In genomic region chr7:116771640-116772039, GRCh38 we compare ENCODE assay signal across 19 cellular contexts.
DNase-seq lines count a peak whose midpoint lies in the region; FAIRE-seq and TF ChIP-seq lines count a peak whose summit lies in the region.
"Had no signal": no experiment of that assay in that cellular context is flagged by ENCODE, and none has a peak within 500 bp of the region (broad histone marks: within the 10 kb centered on the region; RNA-seq: fewer than 3 reads in every experiment).

No MANE protein-coding gene starts in this region.

- no peaks in the 10 kb centered on the region for H4K20me1 ChIP-seq in PC-9 (ENCODE audit: insufficient read depth)
- H4K20me1 ChIP-seq in keratinocyte (ENCODE audit: control insufficient read depth, extremely low read depth, insufficient read depth, low read length): no peaks in the 10 kb centered on the region

- peaks cover 24% of the 10 kb centered on the region for H3K4me1 Mint-ChIP-seq in Caco-2 (ENCODE audit: low read depth, unreplicated experiment)
- H3K4me1 Mint-ChIP-seq in CD4-positive, alpha-beta memory T cell: no peaks in the 10 kb centered on the region
- H3K4me1 Mint-ChIP-seq in activated T-helper 1 cell treated with anti-CD3 and anti-CD28 coated beads, Interleukin-12 subunit alpha, Interleukin-12 subunit beta, Interleukin-2, Interleukin-4 antibody, amounts not matched to agents 30 ng/mL and 10 ng/mL and 1 ng/mL, durations not matched to agents 14 hours and 24 hours and 36 hours (ENCODE audit: low read depth): no peaks in the 10 kb centered on the region
- H3K4me1 Mint-ChIP-seq: CD14-positive monocyte had no signal

- no peak overlapping the region for H3K27ac Mint-ChIP-seq in Caco-2 (ENCODE audit: unreplicated experiment)
- H3K27ac Mint-ChIP-seq in CD4-positive, alpha-beta memory T cell: no peak overlapping the region
- H3K27ac Mint-ChIP-seq in activated T-helper 1 cell treated with anti-CD3 and anti-CD28 coated beads, Interleukin-12 subunit alpha, Interleukin-12 subunit beta, Interleukin-2, Interleukin-4 antibody, amounts not matched to agents 30 ng/mL and 10 ng/mL and 1 ng/mL, durations not matched to agents 14 hours and 24 hours and 36 hours: no peak overlapping the region
- H3K27ac Mint-ChIP-seq: CD14-positive monocyte, endodermal cell had no signal

- intact Hi-C loops in Caco-2 (cut with micrococcal nuclease; ENCODE audit: unreplicated experiment): no loop called here
- intact Hi-C loops in PC-9 (cut with micrococcal nuclease; ENCODE audit: unreplicated experiment): loop anchor here (5.0 kb wide), 1 partner anchor 39 kb away; no protein-coding TSS in a partner anchor
- intact Hi-C loops in CD4-positive, alpha-beta memory T cell (cut with micrococcal nuclease): no loop called here
- intact Hi-C loops in activated T-helper 1 cell treated with anti-CD3 and anti-CD28 coated beads, Interleukin-12 subunit alpha, Interleukin-12 subunit beta, Interleukin-2, Interleukin-4 antibody, amounts not matched to agents 30 ng/mL and 10 ng/mL and 1 ng/mL, durations not matched to agents 14 hours and 24 hours and 36 hours (cut with micrococcal nuclease): no loop called here

- H3K27me3 ChIP-seq in Caco-2 (replicated peaks; ENCODE audit: control insufficient read depth, insufficient read depth, low read length) (no peaks in the 10 kb centered on the region), PC-9 (ENCODE audit: insufficient read depth, low read depth) (no peaks in the 10 kb centered on the region), keratinocyte (ENCODE audit: control insufficient read depth, extremely low read depth, insufficient read depth, low read length) (no peaks in the 10 kb centered on the region), suprapubic skin (no peaks in the 10 kb centered on the region)
- no peaks in the 10 kb centered on the region for H3K27me3 ChIP-seq in CD4-positive, alpha-beta memory T cell (ENCODE audit: insufficient read depth, low read length)
- H3K27me3 ChIP-seq: gastroesophageal sphincter had no signal

- H3K4me1 ChIP-seq in Caco-2 (peaks cover 29% of the 10 kb centered on the region), PC-9 (replicated peaks; ENCODE audit: insufficient read depth) (peaks cover 46% of the 10 kb centered on the region), keratinocyte (ENCODE audit: control insufficient read depth, extremely low read depth, insufficient read depth, low read length) (peaks cover 37% of the 10 kb centered on the region), suprapubic skin (no peaks in the 10 kb centered on the region)
- no peaks in the 10 kb centered on the region for H3K4me1 ChIP-seq in CD4-positive, alpha-beta memory T cell (ENCODE audit: insufficient read depth, low read length)

- no peaks in the 10 kb centered on the region for H3K79me2 ChIP-seq in PC-9 (ENCODE audit: low read depth)
- H3K79me2 ChIP-seq in keratinocyte (ENCODE audit: control insufficient read depth, insufficient read depth, low read length): no peaks in the 10 kb centered on the region

- no TSS peak for BruUV-seq in Caco-2 (replicated peaks; lab: Mats Ljungman, UMichigan)
- BruUV-seq in PC-9 (replicated peaks; lab: Mats Ljungman, UMichigan): no TSS peak

- 95% methylated on average over 7 of the region's 7 CpGs for WGBS in suprapubic skin

- no peak overlapping the region for H3K4me3 ChIP-seq in Caco-2 (ENCODE audit: low read depth, low read length)
- no peak overlapping the region for H3K4me3 ChIP-seq in PC-9
- H3K4me3 ChIP-seq in keratinocyte (ENCODE audit: control insufficient read depth in 2 of 3, extremely low read depth in 1 of 3, insufficient read depth in 2 of 3, low read depth in 1 of 3, low read length in 3 of 3): no peak overlapping the region
- H3K4me3 ChIP-seq in CD4-positive, alpha-beta memory T cell (ENCODE audit: low read length in 2 of 2): no peak overlapping the region
- H3K4me3 ChIP-seq in suprapubic skin: no peak overlapping the region
- H3K4me3 ChIP-seq: gastroesophageal sphincter had no signal

- dilution Hi-C loops in keratinocyte (cut with MboI; ENCODE audit: extremely low pct_ligation_motif_present, low sequenced_read_pairs): no loop called here

- POLR2A ChIA-PET in Caco-2 (lab: Charles Lee): no interaction called here
- POLR2A ChIA-PET in PC-9 (lab: Charles Lee; ENCODE audit: unreplicated experiment): interaction anchor here (0.5 to 0.6 kb wide), 2 partner anchors 9 to 84 kb away, joined by 3 read pairs; no protein-coding TSS in a partner anchor
- POLR2A ChIA-PET in CD4-positive, alpha-beta memory T cell (lab: Charles Lee; ENCODE audit: partially characterized antibody): no interaction called here

- H3K9me3 ChIP-seq in Caco-2 (no peaks in the 10 kb centered on the region), PC-9 (ENCODE audit: insufficient read depth, low read depth) (peaks cover 9% of the 10 kb centered on the region; the same call in 1 of the 2 replicates), keratinocyte (ENCODE audit: control insufficient read depth, low read depth, low read length) (no peaks in the 10 kb centered on the region), suprapubic skin (no peaks in the 10 kb centered on the region)
- no peaks in the 10 kb centered on the region for H3K9me3 ChIP-seq in CD4-positive, alpha-beta memory T cell (ENCODE audit: control insufficient read depth in 1 of 2, low read length in 2 of 2)
- H3K9me3 ChIP-seq: gastroesophageal sphincter had no signal

- H3K36me3 ChIP-seq in Caco-2 (ENCODE audit: control insufficient read depth, insufficient read depth, low read length) (peaks cover 5% of the 10 kb centered on the region), PC-9 (ENCODE audit: low read depth) (peaks cover 48% of the 10 kb centered on the region), keratinocyte (ENCODE audit: control insufficient read depth in 2 of 2, extremely low read depth in 1 of 2, insufficient read depth in 2 of 2, low read length in 2 of 2) (peaks cover 11 to 47% of the 10 kb centered on the region in 2 experiments), suprapubic skin (peaks cover 9% of the 10 kb centered on the region)
- no peaks in the 10 kb centered on the region for H3K36me3 ChIP-seq in CD4-positive, alpha-beta memory T cell (ENCODE audit: insufficient read depth, low read length)
- H3K36me3 ChIP-seq: gastroesophageal sphincter had no signal

- no peak for TF ChIP-seq POLR2A in suprapubic skin (IDR thresholded peaks at IDR 0.05)

- H3K9me3 Mint-ChIP-seq in Caco-2 (ENCODE audit: unreplicated experiment): no peaks in the 10 kb centered on the region
- no peaks in the 10 kb centered on the region for H3K9me3 Mint-ChIP-seq in CD4-positive, alpha-beta memory T cell
- H3K9me3 Mint-ChIP-seq in activated T-helper 1 cell treated with anti-CD3 and anti-CD28 coated beads, Interleukin-12 subunit alpha, Interleukin-12 subunit beta, Interleukin-2, Interleukin-4 antibody, amounts not matched to agents 30 ng/mL and 10 ng/mL and 1 ng/mL, durations not matched to agents 14 hours and 24 hours and 36 hours: no peaks in the 10 kb centered on the region
- H3K9me3 Mint-ChIP-seq: CD14-positive monocyte, endodermal cell had no signal

- DNase-seq in Caco-2: no peak
- no peak for DNase-seq in PC-9
- DNase-seq in keratinocyte (ENCODE audit: low read depth, low spot score): no peak
- DNase-seq in renal cortical epithelial cell (ENCODE audit: low read depth): peak; percentile 21
- no peak for DNase-seq in CD4-positive, alpha-beta memory T cell
- no peak for DNase-seq in activated T-helper 1 cell treated with anti-CD3 and anti-CD28 coated beads, Interleukin-12 subunit alpha, Interleukin-12 subunit beta, Interleukin-2, Interleukin-4 antibody, amounts not matched to agents 30 ng/mL and 10 ng/mL and 1 ng/mL, durations not matched to agents 14 hours and 24 hours and 36 hours (ENCODE audit: low spot score)
- no peak for DNase-seq in suprapubic skin (ENCODE audit: low spot score in 2 of 2)
- DNase-seq: activated CD4-positive, alpha-beta T cell treated with anti-CD3 and anti-CD28 coated beads for 48 hours; activated naive CD4-positive, alpha-beta T cell treated with anti-CD3 and anti-CD28 coated beads, Interleukin-2, amount 50 U/mL, for 16 hours; DMS 273 treated with DMSO at 0.1 percent for 48 hours; endodermal cell; Kasumi-1; NCI-H1048; NCI-H187; NCI-H526; stimulated activated CD4-positive, alpha-beta T cell treated with anti-CD3 and anti-CD28 coated beads, Interleukin-2, amount 100 ng/mL, for 24 hours; T-helper 2 cell had no signal

- peak; percentile 13 for FAIRE-seq in keratinocyte (lab: Jason Lieb, UNC)

- H3K27ac ChIP-seq in PC-9 (peak overlapping the region; percentile 83), keratinocyte (ENCODE audit: control insufficient read depth, insufficient read depth, low read length) (peak overlapping the region; percentile 77), suprapubic skin (no peak overlapping the region)
- H3K27ac ChIP-seq in CD4-positive, alpha-beta memory T cell (ENCODE audit: low read depth, low read length): no peak overlapping the region
- H3K27ac ChIP-seq: gastroesophageal sphincter had no signal

- H2AFZ ChIP-seq in PC-9: no peak overlapping the region
- no peak overlapping the region for H2AFZ ChIP-seq in keratinocyte (ENCODE audit: control insufficient read depth, low read length)

- peaks cover 66% of the 10 kb centered on the region for H3K36me3 Mint-ChIP-seq in Caco-2 (ENCODE audit: insufficient read depth, unreplicated experiment)
- H3K36me3 Mint-ChIP-seq in CD4-positive, alpha-beta memory T cell: no peaks in the 10 kb centered on the region
- no peaks in the 10 kb centered on the region for H3K36me3 Mint-ChIP-seq in activated T-helper 1 cell treated with anti-CD3 and anti-CD28 coated beads, Interleukin-12 subunit alpha, Interleukin-12 subunit beta, Interleukin-2, Interleukin-4 antibody, amounts not matched to agents 30 ng/mL and 10 ng/mL and 1 ng/mL, durations not matched to agents 14 hours and 24 hours and 36 hours (ENCODE audit: low read depth)
- H3K36me3 Mint-ChIP-seq: CD14-positive monocyte had no signal

- TF ChIP-seq EP300 in suprapubic skin (IDR thresholded peaks at IDR 0.05): no peak

- H3K9me2 ChIP-seq in PC-9 (ENCODE audit: insufficient read depth): no peaks in the 10 kb centered on the region

- H3K4me3 Mint-ChIP-seq in Caco-2 (ENCODE audit: unreplicated experiment): peak overlapping the region; percentile 16
- no peak overlapping the region for H3K4me3 Mint-ChIP-seq in CD4-positive, alpha-beta memory T cell
- no peak overlapping the region for H3K4me3 Mint-ChIP-seq in activated T-helper 1 cell treated with anti-CD3 and anti-CD28 coated beads, Interleukin-12 subunit alpha, Interleukin-12 subunit beta, Interleukin-2, Interleukin-4 antibody, amounts not matched to agents 30 ng/mL and 10 ng/mL and 1 ng/mL, durations not matched to agents 14 hours and 24 hours and 36 hours
- H3K4me3 Mint-ChIP-seq: CD14-positive monocyte, endodermal cell had no signal

- peak overlapping the region; percentile 24 for H3K4me2 ChIP-seq in PC-9
- no peak overlapping the region for H3K4me2 ChIP-seq in keratinocyte (ENCODE audit: control insufficient read depth, extremely low read depth, insufficient read depth, low read depth, low read length)

- H3K27me3 Mint-ChIP-seq in Caco-2 (ENCODE audit: insufficient read depth, unreplicated experiment): no peaks in the 10 kb centered on the region
- peaks cover 6 to 7% of the 10 kb centered on the region in 2 donors for H3K27me3 Mint-ChIP-seq in CD4-positive, alpha-beta memory T cell
- peaks cover 6% of the 10 kb centered on the region for H3K27me3 Mint-ChIP-seq in activated T-helper 1 cell treated with anti-CD3 and anti-CD28 coated beads, Interleukin-12 subunit alpha, Interleukin-12 subunit beta, Interleukin-2, Interleukin-4 antibody, amounts not matched to agents 30 ng/mL and 10 ng/mL and 1 ng/mL, durations not matched to agents 14 hours and 24 hours and 36 hours (ENCODE audit: insufficient read depth)

- TF ChIP-seq CTCF in Caco-2 (IDR thresholded peaks at IDR 0.05; ENCODE audit: insufficient read depth in 1 of 2, low read depth in 1 of 2, low read length in 1 of 2, severe bottlenecking in 1 of 2, unreplicated experiment in 1 of 2): no peak
- TF ChIP-seq CTCF in PC-9 (conservative IDR thresholded peaks at IDR 0.05): no peak
- TF ChIP-seq CTCF in keratinocyte (optimal IDR thresholded peaks at IDR 0.05 in 1 of 3, IDR thresholded peaks at IDR 0.05 in 1 of 3, conservative IDR thresholded peaks at IDR 0.05 in 1 of 3; ENCODE audit: extremely low read depth in 1 of 3, insufficient read depth in 2 of 3, low read length in 3 of 3): no peak
- TF ChIP-seq CTCF in suprapubic skin (IDR thresholded peaks at IDR 0.05): no peak

- CTCF ChIA-PET in Caco-2 (lab: Charles Lee): no interaction called here
- CTCF ChIA-PET in PC-9 (lab: Charles Lee): interaction anchor here (1.1 kb wide), 1 partner anchor 100 kb away, joined by 4 read pairs; the partner anchor contains the start of gene MET
- CTCF ChIA-PET in CD4-positive, alpha-beta memory T cell (lab: Charles Lee; ENCODE audit: partially characterized antibody): no interaction called here

- H3K9ac ChIP-seq in keratinocyte (ENCODE audit: control insufficient read depth, extremely low read depth, insufficient read depth, low read length): no peak overlapping the region

- peaks cover 36% of the 10 kb centered on the region for H3F3A ChIP-seq in PC-9 (ENCODE audit: insufficient read depth, low read depth)

- no peaks in the 10 kb centered on the region for H3K9me1 ChIP-seq in keratinocyte (ENCODE audit: control insufficient read depth, extremely low read depth, insufficient read depth, low read length)

Comparison
In these comparisons a context has a peak if more than half of its experiments do, and no peak if none do; other contexts are left out.
1. H3K27ac ChIP-seq: peak in PC-9 (single experiment) and keratinocyte (single experiment); none in CD4-positive, alpha-beta memory T cell (single experiment) and suprapubic skin (single experiment).